Comparison of ENCODE assay signal across 9 cellular contexts in genomic region chr9:129933215-129933614, GRCh38.
DNase-seq lines count a peak whose midpoint lies in the region; ATAC-seq, FAIRE-seq and TF ChIP-seq lines count a peak whose summit lies in the region.
"Had no signal": no experiment of that assay in that cellular context is flagged by ENCODE, and none has a peak within 500 bp of the region (broad histone marks: within the 10 kb centered on the region; RNA-seq: fewer than 3 reads in every experiment).

No MANE protein-coding gene starts in this region.

- peak overlapping the region; percentile 32 for H3K4me3 Mint-ChIP-seq in activated CD4-positive, alpha-beta memory T cell treated with anti-CD3 and anti-CD28 coated beads for 36 hours
- no peak overlapping the region for H3K4me3 Mint-ChIP-seq in glutamatergic neuron (ENCODE audit: unreplicated experiment)
- H3K4me3 Mint-ChIP-seq in stimulated activated naive CD8-positive, alpha-beta T cell treated with anti-CD3 and anti-CD28 coated beads, Interleukin-15, amount 100 ng/mL, for 72 hours = peak overlapping the region; percentile 47 to 73

- ATAC-seq in stimulated activated naive CD8-positive, alpha-beta T cell treated with anti-CD3 and anti-CD28 coated beads, Interleukin-15, amount 100 ng/mL, for 72 hours = no peak

- no peaks in the 10 kb centered on the region for H3K9me3 Mint-ChIP-seq in activated CD4-positive, alpha-beta memory T cell treated with anti-CD3 and anti-CD28 coated beads for 36 hours
- peaks cover 6% of the 10 kb centered on the region for H3K9me3 Mint-ChIP-seq in glutamatergic neuron (ENCODE audit: unreplicated experiment)
- no peaks in the 10 kb centered on the region for H3K9me3 Mint-ChIP-seq in stimulated activated naive CD8-positive, alpha-beta T cell treated with anti-CD3 and anti-CD28 coated beads, Interleukin-15, amount 100 ng/mL, for 72 hours

- CTCF ChIA-PET in activated CD4-positive, alpha-beta memory T cell treated with anti-CD3 and anti-CD28 coated beads for 36 hours (lab: Charles Lee) = interaction anchor here (0.5 to 2.0 kb wide), 11 partner anchors 10 to 68 kb away, joined by 3 to 9 read pairs (median 4); no protein-coding TSS in a partner anchor

- H3K9me3 ChIP-seq in HUES64 (ENCODE audit: insufficient read depth, low read depth, low read length) = no peaks in the 10 kb centered on the region

- POLR2A ChIA-PET in activated CD4-positive, alpha-beta memory T cell treated with anti-CD3 and anti-CD28 coated beads for 36 hours (lab: Charles Lee) = interaction anchor here (0.8 to 4.3 kb wide), 15 partner anchors 11 to 109 kb away, joined by 3 to 25 read pairs (median 5); partner anchors contain the start of gene FNBP1

- H3K27ac ChIP-seq in HUES64 (ENCODE audit: low read depth, low read length) = peak overlapping the region; percentile 17; the same call in 1 of the 2 replicates

- H3K27me3 ChIP-seq in HUES64 (ENCODE audit: insufficient read depth, low read length) = no peaks in the 10 kb centered on the region

- H3K4me1 Mint-ChIP-seq in activated CD4-positive, alpha-beta memory T cell treated with anti-CD3 and anti-CD28 coated beads for 36 hours (ENCODE audit: low read depth) = peaks cover 69% of the 10 kb centered on the region
- H3K4me1 Mint-ChIP-seq in glutamatergic neuron (ENCODE audit: low read depth, unreplicated experiment) = peaks cover 39% of the 10 kb centered on the region
- H3K4me1 Mint-ChIP-seq in stimulated activated naive CD8-positive, alpha-beta T cell treated with anti-CD3 and anti-CD28 coated beads, Interleukin-15, amount 100 ng/mL, for 72 hours = peaks cover 60% of the 10 kb centered on the region

- no peak overlapping the region for H3K9ac ChIP-seq in HUES64 (ENCODE audit: low read depth, low read length)

- peak overlapping the region; percentile 87 for H3K27ac Mint-ChIP-seq in activated CD4-positive, alpha-beta memory T cell treated with anti-CD3 and anti-CD28 coated beads for 36 hours
- H3K27ac Mint-ChIP-seq in glutamatergic neuron (ENCODE audit: unreplicated experiment) = peak overlapping the region; percentile 99
- peak overlapping the region; percentile 57 to 92 for H3K27ac Mint-ChIP-seq in stimulated activated naive CD8-positive, alpha-beta T cell treated with anti-CD3 and anti-CD28 coated beads, Interleukin-15, amount 100 ng/mL, for 72 hours

- no peaks in the 10 kb centered on the region for H3K27me3 Mint-ChIP-seq in activated CD4-positive, alpha-beta memory T cell treated with anti-CD3 and anti-CD28 coated beads for 36 hours
- H3K27me3 Mint-ChIP-seq in glutamatergic neuron (ENCODE audit: unreplicated experiment) = peaks cover 2% of the 10 kb centered on the region
- H3K27me3 Mint-ChIP-seq in stimulated activated naive CD8-positive, alpha-beta T cell treated with anti-CD3 and anti-CD28 coated beads, Interleukin-15, amount 100 ng/mL, for 72 hours = no peaks in the 10 kb centered on the region

- peaks cover 20% of the 10 kb centered on the region for H3K4me1 ChIP-seq in HUES64 (ENCODE audit: insufficient read depth, low read length)

- no peak for DNase-seq in activated CD4-positive, alpha-beta memory T cell treated with anti-CD3 and anti-CD28 coated beads for 36 hours
- DNase-seq in glutamatergic neuron = no peak
- no peak for DNase-seq in stimulated activated naive CD8-positive, alpha-beta T cell treated with anti-CD3 and anti-CD28 coated beads, Interleukin-15, amount 100 ng/mL, for 72 hours
- no peak for DNase-seq in RPMI8226
- no peak for DNase-seq in GM19239 (ENCODE audit: insufficient read length, low spot score)
- DNase-seq in NCI-H1092 treated with DMSO at 0.1 percent for 48 hours (lab: John Stamatoyannopoulos, UW) = no peak
- DNase-seq: NCI-H774; stimulated activated CD4-positive, alpha-beta T cell treated with anti-CD3 and anti-CD28 coated beads, Interleukin-4, amount 100 ng/mL, for 4 hours had no signal

- no peak overlapping the region for H3K4me3 ChIP-seq in HUES64 (ENCODE audit: low read length)

- peaks cover 14% of the 10 kb centered on the region for H3K36me3 Mint-ChIP-seq in activated CD4-positive, alpha-beta memory T cell treated with anti-CD3 and anti-CD28 coated beads for 36 hours
- H3K36me3 Mint-ChIP-seq in glutamatergic neuron (ENCODE audit: unreplicated experiment) = no peaks in the 10 kb centered on the region

- no peak for TF ChIP-seq CTCF in glutamatergic neuron (IDR thresholded peaks at IDR 0.05; ENCODE audit: partially characterized antibody, unreplicated experiment)

- H3K36me3 ChIP-seq in HUES64 (ENCODE audit: insufficient read depth, low read length) = no peaks in the 10 kb centered on the region

- WGBS in HUES64 = 90% methylated on average over 4 of the region's 4 CpGs

- no peak for FAIRE-seq in GM19239 (lab: Jason Lieb, UNC)

- intact Hi-C loops in activated CD4-positive, alpha-beta memory T cell treated with anti-CD3 and anti-CD28 coated beads for 36 hours (cut with micrococcal nuclease) = loop anchor here (2.0 kb wide), 2 partner anchors 46 to 62 kb away; no protein-coding TSS in a partner anchor
